Comparison of ENCODE assay signal across 9 cellular contexts in the genomic region with DNA sequence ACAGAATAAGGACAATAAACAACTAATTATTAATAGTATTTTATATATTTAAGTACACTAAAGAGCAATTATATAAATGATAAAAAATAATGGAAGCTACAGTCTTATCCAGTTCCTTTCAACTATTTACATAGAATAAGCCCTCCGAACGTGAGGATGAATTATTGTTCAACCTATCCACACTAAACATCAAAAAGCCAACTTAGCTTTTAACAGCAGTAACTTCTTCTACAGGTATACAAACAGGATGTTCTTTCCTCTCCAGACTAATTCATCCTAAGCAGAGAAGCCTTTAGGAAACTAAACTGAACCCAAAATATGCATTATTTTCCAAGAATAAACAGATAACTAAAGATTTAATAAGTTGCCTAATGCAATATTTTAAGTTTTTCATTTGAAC. TPM values are rescaled to one million over a fixed set of nuclear protein-coding genes. Genes with fewer than 3 reads are reported as not detected.
DNase-seq lines count a peak whose midpoint lies in the region; ATAC-seq and TF ChIP-seq lines count a peak whose summit lies in the region.
"Had no signal": no experiment of that assay in that cellular context is flagged by ENCODE, and none has a peak within 500 bp of the region (broad histone marks: within the 10 kb centered on the region; RNA-seq: fewer than 3 reads in every experiment).

No MANE protein-coding gene starts in this region.

- peaks cover 13% of the 10 kb centered on the region for H3K36me3 Mint-ChIP-seq in activated CD4-positive, alpha-beta T cell treated with anti-CD3 and anti-CD28 coated beads, Interleukin-2, amount 10 ng/mL, durations not matched to agents 7 days and 5 days (ENCODE audit: low read depth)
- H3K36me3 Mint-ChIP-seq in activated naive CD8-positive, alpha-beta T cell treated with anti-CD3 and anti-CD28 coated beads, Interleukin-2, amount 50 U/mL, for 24 hours (ENCODE audit: low read depth): peaks cover 5% of the 10 kb centered on the region

- H3K36me3 ChIP-seq in right lobe of liver (peaks cover 0 to 14% (median 9%) of the 10 kb centered on the region in 4 donors), thoracic aorta (peaks cover 10% of the 10 kb centered on the region)

- no peak for TF ChIP-seq POLR2A in right lobe of liver (IDR thresholded peaks at IDR 0.05)

- DNase-seq in activated CD4-positive, alpha-beta T cell treated with anti-CD3 and anti-CD28 coated beads, Interleukin-2, amount 10 ng/mL, durations not matched to agents 7 days and 5 days: no peak
- no peak for DNase-seq in activated CD4-positive, alpha-beta T cell treated with anti-CD3 and anti-CD28 coated beads for 1 hour
- no peak for DNase-seq in activated naive CD8-positive, alpha-beta T cell treated with anti-CD3 and anti-CD28 coated beads, Interleukin-2, amount 50 U/mL, for 24 hours
- DNase-seq in right lobe of liver (no peak), thoracic aorta (ENCODE audit: low spot score) (no peak), caudate nucleus (lab: John Stamatoyannopoulos, UW) (no peak), DMS114 treated with DMSO at 0.1 percent for 48 hours (lab: John Stamatoyannopoulos, UW; ENCODE audit: unreplicated experiment) (no peak)
- DNase-seq: aorta had no signal

- peak overlapping the region; percentile 98 for H3K4me3 Mint-ChIP-seq in activated CD4-positive, alpha-beta T cell treated with anti-CD3 and anti-CD28 coated beads, Interleukin-2, amount 10 ng/mL, durations not matched to agents 7 days and 5 days
- peak overlapping the region; percentile 90 for H3K4me3 Mint-ChIP-seq in activated naive CD8-positive, alpha-beta T cell treated with anti-CD3 and anti-CD28 coated beads, Interleukin-2, amount 50 U/mL, for 24 hours

- H3K4me1 Mint-ChIP-seq in activated CD4-positive, alpha-beta T cell treated with anti-CD3 and anti-CD28 coated beads, Interleukin-2, amount 10 ng/mL, durations not matched to agents 7 days and 5 days: peaks cover 27% of the 10 kb centered on the region
- peaks cover 29% of the 10 kb centered on the region for H3K4me1 Mint-ChIP-seq in activated naive CD8-positive, alpha-beta T cell treated with anti-CD3 and anti-CD28 coated beads, Interleukin-2, amount 50 U/mL, for 24 hours

- peak overlapping the region; percentile 13 for H3K27ac Mint-ChIP-seq in activated CD4-positive, alpha-beta T cell treated with anti-CD3 and anti-CD28 coated beads, Interleukin-2, amount 10 ng/mL, durations not matched to agents 7 days and 5 days
- H3K27ac Mint-ChIP-seq in activated naive CD8-positive, alpha-beta T cell treated with anti-CD3 and anti-CD28 coated beads, Interleukin-2, amount 50 U/mL, for 24 hours: no peak overlapping the region

- no peak for ATAC-seq in activated naive CD8-positive, alpha-beta T cell treated with anti-CD3 and anti-CD28 coated beads, Interleukin-2, amount 50 U/mL, for 24 hours
- ATAC-seq in right lobe of liver: no peak
- no peak for ATAC-seq in thoracic aorta (ENCODE audit: insufficient number of reproducible peaks, low FRiP score, low read depth)
- ATAC-seq in HG02852 (IDR thresholded peaks at IDR 0.05; ENCODE audit: unreplicated experiment): no peak

- CTCF ChIA-PET in activated CD4-positive, alpha-beta T cell treated with anti-CD3 and anti-CD28 coated beads, Interleukin-2, amount 10 ng/mL, durations not matched to agents 7 days and 5 days (lab: Charles Lee): interaction anchor here (0.9 to 1.4 kb wide), 6 partner anchors 8 to 84 kb away, joined by 3 to 5 read pairs (median 4); no protein-coding TSS in a partner anchor

- no peaks in the 10 kb centered on the region for H3K9me3 Mint-ChIP-seq in activated CD4-positive, alpha-beta T cell treated with anti-CD3 and anti-CD28 coated beads, Interleukin-2, amount 10 ng/mL, durations not matched to agents 7 days and 5 days
- H3K9me3 Mint-ChIP-seq in activated naive CD8-positive, alpha-beta T cell treated with anti-CD3 and anti-CD28 coated beads, Interleukin-2, amount 50 U/mL, for 24 hours: no peaks in the 10 kb centered on the region

- WGBS in right lobe of liver (ENCODE audit: insufficient coverage, low coverage, low lambda C conversion rate, missing lambda C conversion rate): 5% methylated on average over 2 of the region's 2 CpGs

- H3K9me3 ChIP-seq in right lobe of liver: no peaks in the 10 kb centered on the region
- no peaks in the 10 kb centered on the region for H3K9me3 ChIP-seq in thoracic aorta

- H3K27ac ChIP-seq in right lobe of liver (peak overlapping the region in 2 of 3 donors; percentile 81 to 96), thoracic aorta (peak overlapping the region in 1 of 2 donors; percentile 97), caudate nucleus (ENCODE audit: low read depth, low read length) (no peak overlapping the region)

- H3K4me1 ChIP-seq in right lobe of liver: peaks cover 0 to 42% (median 13%) of the 10 kb centered on the region in 4 donors
- peaks cover 29 to 31% of the 10 kb centered on the region in 2 donors for H3K4me1 ChIP-seq in thoracic aorta (ENCODE audit: control insufficient read depth in 1 of 2, low read depth in 2 of 2)

- intact Hi-C loops in right lobe of liver (cut with DNase I): no loop called here

- POLR2A ChIA-PET in activated CD4-positive, alpha-beta T cell treated with anti-CD3 and anti-CD28 coated beads, Interleukin-2, amount 10 ng/mL, durations not matched to agents 7 days and 5 days (lab: Charles Lee): no interaction called here

- TF ChIP-seq CTCF in right lobe of liver (IDR thresholded peaks at IDR 0.05) (no peak), thoracic aorta (IDR thresholded peaks at IDR 0.05) (no peak)

- H3K27me3 Mint-ChIP-seq in activated CD4-positive, alpha-beta T cell treated with anti-CD3 and anti-CD28 coated beads, Interleukin-2, amount 10 ng/mL, durations not matched to agents 7 days and 5 days: no peaks in the 10 kb centered on the region
- no peaks in the 10 kb centered on the region for H3K27me3 Mint-ChIP-seq in activated naive CD8-positive, alpha-beta T cell treated with anti-CD3 and anti-CD28 coated beads, Interleukin-2, amount 50 U/mL, for 24 hours

- peak overlapping the region; percentile 76 to 89 (median 84) for H3K4me3 ChIP-seq in right lobe of liver
- peak overlapping the region; percentile 91 for H3K4me3 ChIP-seq in thoracic aorta

- H3K27me3 ChIP-seq in right lobe of liver (no peaks in the 10 kb centered on the region), thoracic aorta (replicated peaks; ENCODE audit: insufficient read depth) (no peaks in the 10 kb centered on the region)

RNA-seq across cellular contexts. Expression of gene FKBP5, which starts 2.3 kb away (rescaled TPM):
- 100 to 1,000 TPM in 1 of 2 experiments, 10 to 100 TPM in 1; 94.2 to 100 TPM for total RNA-seq in activated CD4-positive, alpha-beta T cell treated with anti-CD3 and anti-CD28 coated beads, Interleukin-2, amount 10 ng/mL, durations not matched to agents 7 days and 5 days
- total RNA-seq in right lobe of liver: 100 to 1,000 TPM in 5 of 6 experiments, 10 to 100 TPM in 1; 36.1 to 387 (median 111) TPM
- 100 to 1,000 TPM; 156 to 271 TPM for total RNA-seq in thoracic aorta

RNA-seq across cellular contexts. Expression of gene ARMC12, which starts 50.4 kb away (rescaled TPM):
- total RNA-seq in activated CD4-positive, alpha-beta T cell treated with anti-CD3 and anti-CD28 coated beads, Interleukin-2, amount 10 ng/mL, durations not matched to agents 7 days and 5 days: 1 to 10 TPM; 1.2 to 1.6 TPM
- 1 to 10 TPM in 3 of 6 experiments, under 1 TPM in 3; 0.22 to 4.4 (median 0.92) TPM for total RNA-seq in right lobe of liver
- not detected for total RNA-seq in thoracic aorta
